25 cellular contexts compared by ENCODE assay signal in the genomic region with DNA sequence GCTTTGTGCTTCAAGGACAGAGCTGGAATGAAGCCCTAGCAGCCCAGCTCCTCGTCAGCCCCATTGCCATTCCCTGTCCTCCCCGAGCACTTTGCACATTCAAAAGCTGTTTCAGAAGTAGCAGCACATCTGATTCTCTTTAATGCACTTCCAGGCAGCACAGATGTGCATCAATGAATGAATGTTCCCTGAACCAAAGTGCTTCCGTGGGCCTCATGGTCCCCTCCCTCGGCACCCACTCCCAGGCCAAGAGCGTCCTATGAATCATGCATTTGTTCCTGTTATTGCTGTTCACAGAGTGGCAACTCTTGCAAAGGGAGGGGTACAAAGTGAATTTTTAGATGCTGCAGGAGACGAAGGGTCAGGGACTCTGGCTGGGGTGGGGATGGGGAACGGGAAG.
"Had no signal": no experiment of that assay in that cellular context is flagged by ENCODE, and none has a peak within 500 bp of the region (broad histone marks: within the 10 kb centered on the region; RNA-seq: fewer than 3 reads in every experiment).

No MANE protein-coding gene starts in this region.

- H3K79me2 ChIP-seq: parathyroid adenoma had no signal

- H3K9ac ChIP-seq: parathyroid adenoma had no signal

- H3K36me3 ChIP-seq: ovary, right lobe of liver, sigmoid colon, stomach, thoracic aorta, thyroid gland, tibial nerve, upper lobe of right lung, vagina had no signal

- H2AFZ ChIP-seq: parathyroid adenoma had no signal

- H3K27me3 ChIP-seq: ovary, right lobe of liver, sigmoid colon, thyroid gland, tibial nerve, upper lobe of right lung, vagina had no signal

- FAIRE-seq: small intestine had no signal

- H3K27ac ChIP-seq: ovary, parathyroid adenoma, psoas muscle, right lobe of liver, sigmoid colon, stomach, thoracic aorta, thyroid gland, tibial nerve, upper lobe of right lung, vagina had no signal

- H3K4me1 ChIP-seq: parathyroid adenoma, psoas muscle, right lobe of liver, sigmoid colon, stomach, thyroid gland, tibial nerve, upper lobe of right lung, vagina had no signal

- DNase-seq: naive thymus-derived CD8-positive, alpha-beta T cell; nephron progenitor cell; occipital lobe; ovary; psoas muscle; right cardiac atrium; right lobe of liver; sigmoid colon; small intestine; stimulated activated CD4-positive, alpha-beta T cell treated with anti-CD3 and anti-CD28 coated beads, Interleukin-15, amount 100 ng/mL, for 24 hours; stimulated activated CD4-positive, alpha-beta T cell treated with anti-CD3 and anti-CD28 coated beads, Interleukin-2, amount 100 ng/mL, for 24 hours; stimulated activated CD4-positive, alpha-beta T cell treated with anti-CD3 and anti-CD28 coated beads, Interleukin-2, amount 100 ng/mL, for 48 hours; stimulated activated CD4-positive, alpha-beta T cell treated with anti-CD3 and anti-CD28 coated beads, Interleukin-4, amount 100 ng/mL, for 24 hours; stimulated activated naive B cell treated with anti-CD40 and anti-IgM and Interleukin-4, amounts not matched to agents 10 μg/mL and 1 μg/mL and 100 μg/mL, for 72 hours; stimulated activated naive CD4-positive, alpha-beta T cell treated with Interleukin-2 at 50 U/mL for 16 hours; stomach; thyroid gland; trophoblast cell; upper lobe of right lung had no signal

- ATAC-seq: naive thymus-derived CD8-positive, alpha-beta T cell; natural killer cell treated with Interleukin-12 subunit alpha and Interleukin-12 subunit beta and Interleukin-15 and Interleukin-18, amount 100 ng/mL, for 72 hours; psoas muscle; right cardiac atrium; right lobe of liver; stimulated activated effector memory CD8-positive, alpha-beta T cell treated with anti-CD3 and anti-CD28 coated beads, Interleukin-12 subunit alpha, Interleukin-12 subunit beta, amount 100 ng/mL, for 72 hours; stimulated activated naive B cell treated with anti-CD40 and anti-IgM and Interleukin-4, amounts not matched to agents 10 μg/mL and 1 μg/mL and 100 μg/mL, for 72 hours; upper lobe of right lung had no signal

- H3K4me3 ChIP-seq: ovary, psoas muscle, right lobe of liver, sigmoid colon, stomach, thoracic aorta, thyroid gland, tibial nerve, upper lobe of right lung, vagina had no signal

- H3K9me3 ChIP-seq: ovary, psoas muscle, right lobe of liver, stomach, thoracic aorta, thyroid gland, upper lobe of right lung, vagina had no signal
